Comparison of ENCODE assay signal across 24 cellular contexts in the genomic region with DNA sequence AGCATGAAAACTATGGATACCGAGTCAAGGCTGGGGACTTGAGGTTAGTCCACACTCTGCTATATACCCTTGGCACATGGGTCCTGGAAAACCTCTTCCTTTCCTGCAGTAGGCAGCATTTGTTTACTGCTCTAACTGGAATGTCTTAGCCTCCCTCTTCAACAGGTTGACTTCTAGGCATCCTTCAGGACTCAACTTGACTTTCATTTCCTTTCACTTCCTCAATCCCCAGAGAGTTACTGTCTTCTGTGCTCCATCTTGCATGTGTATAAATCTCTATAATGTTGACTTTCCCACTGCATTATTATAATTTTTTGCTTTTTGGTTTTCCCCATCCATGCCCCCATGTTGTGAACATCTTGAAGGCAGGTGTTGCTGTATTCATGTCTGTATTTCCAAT.
"Had no signal": no experiment of that assay in that cellular context is flagged by ENCODE, and none has a peak within 500 bp of the region (broad histone marks: within the 10 kb centered on the region; RNA-seq: fewer than 3 reads in every experiment).

No MANE protein-coding gene starts in this region.

- DNase-seq: activated CD4-positive, alpha-beta T cell treated with anti-CD3 and anti-CD28 coated beads for 4 hours; activated CD4-positive, alpha-beta T cell treated with anti-CD3 and anti-CD28 coated beads, Interleukin-2, amount 50 U/mL, for 48 hours; activated CD8-positive, alpha-beta memory T cell treated with anti-CD3 and anti-CD28 coated beads for 24 hours; activated effector memory CD4-positive, alpha-beta T cell treated with Interleukin-2 at 50 U/mL for 16 hours; activated naive CD4-positive, alpha-beta T cell treated with anti-CD3 and anti-CD28 coated beads for 36 hours; activated naive CD8-positive, alpha-beta T cell treated with anti-CD3 and anti-CD28 coated beads, Interleukin-2, amount 10 ng/mL, durations not matched to agents 7 days and 5 days; dorsolateral prefrontal cortex; effector memory CD4-positive, alpha-beta T cell; kidney; left colon; mammary epithelial cell; ovary; sigmoid colon; small intestine; stimulated activated CD4-positive, alpha-beta T cell treated with anti-CD3 and anti-CD28 coated beads, Interleukin-4, amount 100 ng/mL, for 24 hours; trophoblast cell had no signal

- H3K9me3 ChIP-seq: ovary had no signal

- H3K36me3 ChIP-seq: ascending aorta, ovary, sigmoid colon, thoracic aorta had no signal

- H3K27me3 ChIP-seq: ascending aorta, dorsolateral prefrontal cortex, hepatocyte, ovary, sigmoid colon had no signal

- ATAC-seq: left colon; stimulated activated effector memory CD8-positive, alpha-beta T cell treated with anti-CD3 and anti-CD28 coated beads, Interleukin-12 subunit alpha, Interleukin-12 subunit beta, amount 100 ng/mL, for 72 hours had no signal

- H3K4me3 ChIP-seq: ascending aorta, coronary artery, dorsolateral prefrontal cortex, hepatocyte, ovary, sigmoid colon, thoracic aorta had no signal

- FAIRE-seq: frontal cortex, kidney, small intestine, urothelium cell line had no signal

- H3K4me1 ChIP-seq: ascending aorta, sigmoid colon had no signal

- H3K27ac ChIP-seq: ascending aorta, coronary artery, dorsolateral prefrontal cortex, hepatocyte, ovary, sigmoid colon, thoracic aorta, VCaP had no signal
